In the genomic region with DNA sequence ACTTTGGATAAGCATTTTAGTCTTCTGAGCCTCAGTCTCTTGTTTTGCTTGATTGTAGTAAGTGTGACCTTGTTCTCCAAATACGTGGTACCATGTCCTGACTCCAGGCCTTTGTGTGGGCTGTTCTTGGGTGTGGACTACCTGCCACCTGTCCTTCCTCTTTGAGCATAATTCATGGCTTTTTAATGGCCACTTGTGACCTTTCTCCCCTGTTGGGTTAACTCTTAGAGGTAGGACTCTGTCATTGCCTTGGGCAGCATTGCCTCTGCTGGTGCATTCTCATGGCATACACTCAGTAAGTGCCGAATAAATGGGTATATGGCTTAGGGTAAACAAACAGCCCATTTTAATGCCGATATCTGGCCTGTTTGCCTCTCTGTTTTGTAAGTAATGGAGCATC, we compare ENCODE assay signal across 12 cellular contexts.
A peak's percentile ranks its signal among the peaks of the same experiment; 100 is the strongest.
DNase-seq lines count a peak whose midpoint lies in the region; ATAC-seq and TF ChIP-seq lines count a peak whose summit lies in the region.
"Had no signal": no experiment of that assay in that cellular context is flagged by ENCODE, and none has a peak within 500 bp of the region (broad histone marks: within the 10 kb centered on the region; RNA-seq: fewer than 3 reads in every experiment).

No MANE protein-coding gene starts in this region.

- H3K27me3 ChIP-seq in RWPE2 (ENCODE audit: insufficient read depth, poor library complexity, severe bottlenecking): no peaks in the 10 kb centered on the region

- H3K4me3 ChIP-seq in RWPE2 (ENCODE audit: severe bottlenecking): no peak overlapping the region

- H3K4me1 Mint-ChIP-seq in stimulated activated naive CD8-positive, alpha-beta T cell treated with anti-CD3 and anti-CD28 coated beads, Interleukin-15, amount 100 ng/mL, for 72 hours: peaks cover 61% of the 10 kb centered on the region

- TF ChIP-seq CTCF in RWPE2 (IDR thresholded peaks at IDR 0.05; ENCODE audit: poor library complexity, severe bottlenecking): no peak

- H3K4me1 ChIP-seq in RWPE2 (ENCODE audit: insufficient read depth, poor library complexity, severe bottlenecking): peaks cover 20% of the 10 kb centered on the region

- no peak for DNase-seq in stimulated activated naive CD8-positive, alpha-beta T cell treated with anti-CD3 and anti-CD28 coated beads, Interleukin-15, amount 100 ng/mL, for 72 hours
- no peak for DNase-seq in stimulated activated naive CD8-positive, alpha-beta T cell treated with anti-CD3 and anti-CD28 coated beads, Interleukin-15, Interleukin-2, amounts not matched to agents 100 U/mL and 50 U/mL, for 24 hours
- no peak for DNase-seq in RWPE2 (ENCODE audit: low spot score)
- no peak for DNase-seq in epithelial cell of prostate (ENCODE audit: low read depth, low spot score)
- no peak for DNase-seq in activated CD4-positive, CD25-positive, alpha-beta regulatory T cell (lab: John Stamatoyannopoulos, UW)
- DNase-seq: naive thymus-derived CD8-positive, alpha-beta T cell; NCI-H2227 treated with DMSO at 0.1 percent for 48 hours; SHP77; stimulated activated naive CD4-positive, alpha-beta T cell treated with Interleukin-2 at 50 U/mL for 16 hours had no signal

- H3K9me3 Mint-ChIP-seq in stimulated activated naive CD8-positive, alpha-beta T cell treated with anti-CD3 and anti-CD28 coated beads, Interleukin-15, amount 100 ng/mL, for 72 hours: no peaks in the 10 kb centered on the region
- H3K9me3 Mint-ChIP-seq: naive thymus-derived CD8-positive, alpha-beta T cell had no signal

- no peak for ATAC-seq in stimulated activated naive CD8-positive, alpha-beta T cell treated with anti-CD3 and anti-CD28 coated beads, Interleukin-15, amount 100 ng/mL, for 72 hours
- no peak for ATAC-seq in stimulated activated naive CD8-positive, alpha-beta T cell treated with anti-CD3 and anti-CD28 coated beads, Interleukin-15, Interleukin-2, amounts not matched to agents 100 U/mL and 50 U/mL, for 24 hours
- ATAC-seq in RWPE2 (ENCODE audit: low read depth) (no peak), HG03045 (IDR thresholded peaks at IDR 0.05; ENCODE audit: unreplicated experiment) (no peak), GM18868 (IDR thresholded peaks at IDR 0.05; ENCODE audit: unreplicated experiment) (no peak), GM18861 (IDR thresholded peaks at IDR 0.05; ENCODE audit: unreplicated experiment) (no peak)
- ATAC-seq: naive thymus-derived CD8-positive, alpha-beta T cell had no signal

- H3K27ac Mint-ChIP-seq in stimulated activated naive CD8-positive, alpha-beta T cell treated with anti-CD3 and anti-CD28 coated beads, Interleukin-15, amount 100 ng/mL, for 72 hours: no peak overlapping the region

- H3K9me3 ChIP-seq in RWPE2 (ENCODE audit: severe bottlenecking): no peaks in the 10 kb centered on the region

- H3K27me3 Mint-ChIP-seq in stimulated activated naive CD8-positive, alpha-beta T cell treated with anti-CD3 and anti-CD28 coated beads, Interleukin-15, amount 100 ng/mL, for 72 hours: no peaks in the 10 kb centered on the region

- H3K27ac ChIP-seq in RWPE2 (ENCODE audit: poor library complexity, severe bottlenecking) (peak overlapping the region; percentile 92), epithelial cell of prostate (peak overlapping the region; percentile 79)

- H3K36me3 ChIP-seq in RWPE2 (ENCODE audit: low read depth): peaks cover 15% of the 10 kb centered on the region

- peak overlapping the region; percentile 22 to 29 for H3K4me3 Mint-ChIP-seq in stimulated activated naive CD8-positive, alpha-beta T cell treated with anti-CD3 and anti-CD28 coated beads, Interleukin-15, amount 100 ng/mL, for 72 hours
